In genomic region chr16:1782408-1783247, GRCh38 we compare ENCODE assay signal across 1 cellular context.
TF ChIP-seq lines count a peak whose summit lies in the region.

Gene NUBP2, plus strand, starts transcription at chr16:1782960. Its CDS starts 61 bp downstream, at chr16:1783021.
Gene SPSB3, minus strand, starts transcription at chr16:1782571. Its CDS starts 1,088 bp downstream, at chr16:1781483.

TF ChIP-seq in GM12878, 131 proteins besides CTCF, POLR2A, EP300 and RAD21 (continued from another document and continues in another):
- TF ChIP-seq ZBTB40 (IDR thresholded peaks at IDR 0.05; ENCODE audit: borderline replicate concordance), result peak; percentile 98
- no peak for TF ChIP-seq MEF2A (IDR thresholded peaks at IDR 0.05; ENCODE audit: insufficient read depth, low read depth, low read length)
- no peak for TF ChIP-seq FOXK2 (IDR thresholded peaks at IDR 0.05)
- TF ChIP-seq PAX5 (IDR thresholded peaks at IDR 0.05; ENCODE audit: borderline replicate concordance, low read depth, low read length), result no peak
- no peak for TF ChIP-seq ZNF274 (IDR thresholded peaks at IDR 0.05; ENCODE audit: insufficient read depth, insufficient read length)
- no peak for TF ChIP-seq NRF1 (conservative IDR thresholded peaks at IDR 0.05; ENCODE audit: low read depth, low read length)
- TF ChIP-seq BCL11A (IDR thresholded peaks at IDR 0.05; ENCODE audit: low read depth, low read length), result no peak
- no peak for TF ChIP-seq WRNIP1 (IDR thresholded peaks at IDR 0.05; ENCODE audit: borderline replicate concordance, low read depth, low read length)
- TF ChIP-seq CEBPB (IDR thresholded peaks at IDR 0.05; ENCODE audit: borderline replicate concordance in 1 of 2, low read depth in 2 of 2, low read length in 2 of 2), result no peak
- no peak for TF ChIP-seq SPI1 (IDR thresholded peaks at IDR 0.05; ENCODE audit: borderline replicate concordance, insufficient read depth, low read depth, low read length)
- peak in 1 of 2 experiments; percentile 32; a peak in 1 of 3 replicates for TF ChIP-seq EGR1 (IDR thresholded peaks at IDR 0.05; ENCODE audit: borderline replicate concordance in 1 of 2, low read depth in 2 of 2, low read length in 2 of 2)
- no peak for TF ChIP-seq PRDM15 (CRISPR knock-in tag; IDR thresholded peaks at IDR 0.05)
- TF ChIP-seq RUNX3 (IDR thresholded peaks at IDR 0.05; ENCODE audit: low read length), result peak; percentile 82
- TF ChIP-seq CUX1 (IDR thresholded peaks at IDR 0.05; ENCODE audit: insufficient replicate concordance, low read depth, low read length), result no peak
- no peak for TF ChIP-seq BCLAF1 (IDR thresholded peaks at IDR 0.05)
- TF ChIP-seq SMAD1 (IDR thresholded peaks at IDR 0.05; ENCODE audit: low read depth, partially characterized antibody), result no peak
- TF ChIP-seq NR2F1 (conservative IDR thresholded peaks at IDR 0.05), result peak; percentile 59
- TF ChIP-seq ASH2L (IDR thresholded peaks at IDR 0.05; ENCODE audit: borderline replicate concordance, low read depth), result no peak; the same call in 1 of the 2 replicates
- no peak for TF ChIP-seq TBL1XR1 (IDR thresholded peaks at IDR 0.05; ENCODE audit: low read depth, low read length)
- peak; percentile 47; the same call in 1 of the 2 replicates for TF ChIP-seq TAF1 (IDR thresholded peaks at IDR 0.05; ENCODE audit: borderline replicate concordance, low read depth, low read length)
- no peak for TF ChIP-seq TCF3 (IDR thresholded peaks at IDR 0.05; ENCODE audit: borderline replicate concordance, insufficient read depth, low read depth, low read length)
- no peak for TF ChIP-seq E2F4 (IDR thresholded peaks at IDR 0.05; ENCODE audit: low read depth, low read length)
- no peak for TF ChIP-seq ESRRA (IDR thresholded peaks at IDR 0.05; ENCODE audit: low read length)
- TF ChIP-seq PAX8 (IDR thresholded peaks at IDR 0.05), result no peak
- peak; percentile 100 for TF ChIP-seq CREB1 (IDR thresholded peaks at IDR 0.05; ENCODE audit: low read depth)
- TF ChIP-seq RELB (IDR thresholded peaks at IDR 0.05; ENCODE audit: low read depth), result peak; percentile 41; the same call in 1 of the 2 replicates
- no peak for TF ChIP-seq ZZZ3 (IDR thresholded peaks at IDR 0.05; ENCODE audit: control insufficient read depth, insufficient read length, low read depth)
- TF ChIP-seq ZNF687 (IDR thresholded peaks at IDR 0.05), result 0 out of 2 replicates have a peak, but pooled peaks have one; percentile 14
- TF ChIP-seq NBN (IDR thresholded peaks at IDR 0.05), result peak; percentile 92
- TF ChIP-seq NR2C1 (IDR thresholded peaks at IDR 0.05), result peak; percentile 29; the same call in 1 of the 2 replicates
- no peak for TF ChIP-seq MTA2 (IDR thresholded peaks at IDR 0.05; ENCODE audit: low read depth)
- TF ChIP-seq IKZF2 (IDR thresholded peaks at IDR 0.05), result no peak
- TF ChIP-seq DPF2 (IDR thresholded peaks at IDR 0.05), result peak; percentile 100
- peak; percentile 95 for TF ChIP-seq NFYA (IDR thresholded peaks at IDR 0.05; ENCODE audit: borderline replicate concordance, low read depth, low read length)
- peak; percentile 92 for TF ChIP-seq BACH1 (IDR thresholded peaks at IDR 0.05; ENCODE audit: borderline replicate concordance)
